Comparison of ENCODE assay signal across 20 cellular contexts in genomic region chr20:32003325-32003724, GRCh38. TPM values are rescaled to one million over a fixed set of nuclear protein-coding genes. Genes with fewer than 3 reads are reported as not detected.
DNase-seq lines count a peak whose midpoint lies in the region; ATAC-seq, FAIRE-seq and TF ChIP-seq lines count a peak whose summit lies in the region.
"Had no signal": no experiment of that assay in that cellular context is flagged by ENCODE, and none has a peak within 500 bp of the region (broad histone marks: within the 10 kb centered on the region; RNA-seq: fewer than 3 reads in every experiment).

No MANE protein-coding gene starts in this region.

- no peaks in the 10 kb centered on the region for H3K79me1 ChIP-seq in H1 (ENCODE audit: low read depth, low read length)

- no peaks in the 10 kb centered on the region for H3K9me3 Mint-ChIP-seq in stimulated activated effector memory CD8-positive, alpha-beta T cell treated with anti-CD3 and anti-CD28 coated beads, Interleukin-12 subunit alpha, Interleukin-12 subunit beta, amount 100 ng/mL, for 72 hours
- H3K9me3 Mint-ChIP-seq: CD4-positive, alpha-beta T cell; H9 had no signal

- H3K4me1 ChIP-seq in Panc1 (ENCODE audit: control insufficient read depth, insufficient read depth, low read length) (peaks cover 15% of the 10 kb centered on the region), H1 (replicated peaks in 1 of 4; ENCODE audit: control insufficient read depth in 3 of 4, insufficient read depth in 4 of 4, low read length in 3 of 4) (peaks cover 9 to 15% (median 14%) of the 10 kb centered on the region in 4 experiments)
- H3K4me1 ChIP-seq: A549, Caco-2 had no signal

- no peak overlapping the region for H2BK12ac ChIP-seq in H1 (ENCODE audit: low read depth, low read length)

- H2AK5ac ChIP-seq in H1 (ENCODE audit: low read depth, low read length): no peak overlapping the region

- H3K36me3 Mint-ChIP-seq in stimulated activated effector memory CD8-positive, alpha-beta T cell treated with anti-CD3 and anti-CD28 coated beads, Interleukin-12 subunit alpha, Interleukin-12 subunit beta, amount 100 ng/mL, for 72 hours: no peaks in the 10 kb centered on the region

- H3K27me3 ChIP-seq in Panc1 (ENCODE audit: control insufficient read depth, insufficient read depth, low read length) (no peaks in the 10 kb centered on the region), H1 (replicated peaks in 1 of 4; ENCODE audit: control insufficient read depth in 3 of 4, extremely low read depth in 1 of 4, insufficient read depth in 3 of 4, low read length in 3 of 4) (no peaks in the 10 kb centered on the region)

- H4K20me1 ChIP-seq in H1 (replicated peaks in 1 of 2; ENCODE audit: control insufficient read depth in 1 of 2, insufficient read depth in 2 of 2, low read length in 2 of 2): no peaks in the 10 kb centered on the region

- BruUV-seq in Panc1 (replicated peaks; lab: Mats Ljungman, UMichigan): no TSS peak

- no peak overlapping the region for H2BK120ac ChIP-seq in H1 (replicated peaks; ENCODE audit: low read depth, low read length)

- H3K18ac ChIP-seq in H1 (ENCODE audit: extremely low read depth, low read length): no peak overlapping the region

- no peaks in the 10 kb centered on the region; the same call in 1 of the 2 replicates for H3K23me2 ChIP-seq in H1 (ENCODE audit: low read depth, low read length)

- POLR2A ChIA-PET in HEK293T (lab: Yijun Ruan, JAX): no interaction called here
- POLR2A ChIA-PET in Panc1 (lab: Charles Lee): interaction anchor here (0.6 kb wide), 1 partner anchor 313 kb away, joined by 4 read pairs; no protein-coding TSS in a partner anchor
- POLR2A ChIA-PET in H1 (lab: Charles Lee; ENCODE audit: partially characterized antibody): no interaction called here

- TF ChIP-seq POLR2A in H1 (IDR thresholded peaks at IDR 0.05; ENCODE audit: control extremely low read depth in 1 of 2, low read depth in 2 of 2, low read length in 2 of 2): no peak

- H3K4ac ChIP-seq in H1 (replicated peaks; ENCODE audit: insufficient read length, low read depth, low read length): no peak overlapping the region

- H3K27ac ChIP-seq in Panc1 (ENCODE audit: low read length) (peak overlapping the region; percentile 24; the same call in 1 of the 2 replicates), H1 (ENCODE audit: low read depth, low read length) (no peak overlapping the region)
- H3K27ac ChIP-seq: A549, C4-2B, GM23248, HL-60, KMS-11 had no signal

- H3K4me3 ChIP-seq in Panc1 (ENCODE audit: low read depth in 2 of 2, low read length in 2 of 2): no peak overlapping the region
- no peak overlapping the region for H3K4me3 ChIP-seq in H1 (ENCODE audit: extremely low read depth in 1 of 4, insufficient read depth in 2 of 4, low read depth in 3 of 4, low read length in 4 of 4)
- H3K4me3 ChIP-seq: A549, GM23248 had no signal

- CTCF ChIA-PET in HEK293T (lab: Yijun Ruan, JAX): no interaction called here
- CTCF ChIA-PET in Panc1 (lab: Charles Lee): interaction anchor here (0.6 kb wide), 1 partner anchor 14 kb away, joined by 3 read pairs; no protein-coding TSS in a partner anchor
- CTCF ChIA-PET in H1 (lab: Charles Lee; ENCODE audit: partially characterized antibody): no interaction called here

- H2BK5ac ChIP-seq in H1 (ENCODE audit: low read depth, low read length): no peak overlapping the region

- H3K9me3 ChIP-seq in Panc1 (ENCODE audit: control insufficient read depth, insufficient read depth, low read depth, low read length) (no peaks in the 10 kb centered on the region), H1 (ENCODE audit: insufficient read depth in 2 of 2, low read depth in 1 of 2, low read length in 1 of 2) (no peaks in the 10 kb centered on the region)
- H3K9me3 ChIP-seq: A549, Caco-2 had no signal

- intact Hi-C loops in Panc1 (cut with micrococcal nuclease; ENCODE audit: unreplicated experiment): no loop called here

- no peak overlapping the region for H3K23ac ChIP-seq in H1 (ENCODE audit: insufficient read length)

- H3K4me3 Mint-ChIP-seq in stimulated activated effector memory CD8-positive, alpha-beta T cell treated with anti-CD3 and anti-CD28 coated beads, Interleukin-12 subunit alpha, Interleukin-12 subunit beta, amount 100 ng/mL, for 72 hours: no peak overlapping the region
- H3K4me3 Mint-ChIP-seq: CD4-positive, alpha-beta T cell; H9 had no signal

- no peak overlapping the region for H2AFZ ChIP-seq in H1 (ENCODE audit: low read length)
- H2AFZ ChIP-seq: GM23248 had no signal

- no peak for TF ChIP-seq CTCF in Panc1 (IDR thresholded peaks at IDR 0.05)
- TF ChIP-seq CTCF in H1 (IDR thresholded peaks at IDR 0.05; ENCODE audit: control extremely low read depth in 1 of 3, insufficient read depth in 1 of 3, low read depth in 1 of 3, low read length in 3 of 3): no peak

- H4K91ac ChIP-seq in H1 (replicated peaks; ENCODE audit: insufficient read length, low read length): no peak overlapping the region

- no peak for FAIRE-seq in H1 (lab: Jason Lieb, UNC)
- FAIRE-seq in HTR-8/SVneo (lab: Jason Lieb, UNC): no peak
- FAIRE-seq: A549, D721Med, G401.6, GM12892, GM18507 had no signal

- ATAC-seq in Panc1: no peak
- no peak for ATAC-seq in stimulated activated effector memory CD8-positive, alpha-beta T cell treated with anti-CD3 and anti-CD28 coated beads, Interleukin-12 subunit alpha, Interleukin-12 subunit beta, amount 100 ng/mL, for 72 hours
- ATAC-seq: A549 had no signal

- no peak overlapping the region for H3K9ac ChIP-seq in H1 (replicated peaks in 1 of 4; ENCODE audit: extremely low read depth in 1 of 4, low read depth in 3 of 4, low read length in 3 of 4)
- H3K9ac ChIP-seq: GM23248, KMS-11 had no signal

- H4K8ac ChIP-seq in H1 (ENCODE audit: extremely low read depth, insufficient read depth, low read length): no peak overlapping the region

- no peak overlapping the region for H2BK20ac ChIP-seq in H1 (ENCODE audit: low read length)

- H3K27ac Mint-ChIP-seq in stimulated activated effector memory CD8-positive, alpha-beta T cell treated with anti-CD3 and anti-CD28 coated beads, Interleukin-12 subunit alpha, Interleukin-12 subunit beta, amount 100 ng/mL, for 72 hours: no peak overlapping the region
- H3K27ac Mint-ChIP-seq: CD4-positive, alpha-beta T cell; H9 had no signal

- in situ Hi-C loops in Panc1 (cut with HindIII; ENCODE audit: low pct_unique_long_range_greater_than_20kb, low sequenced_read_pairs): no loop called here

- no peak overlapping the region for H3K4me2 ChIP-seq in H1 (ENCODE audit: insufficient read depth in 1 of 2, low read depth in 2 of 2, low read length in 2 of 2)
- H3K4me2 ChIP-seq: A549, KMS-11 had no signal

- no peak overlapping the region for H4K5ac ChIP-seq in H1 (ENCODE audit: insufficient read length, low read depth, low read length)

- no peak overlapping the region for H3K56ac ChIP-seq in H1 (replicated peaks; ENCODE audit: insufficient read length, low read depth, low read length)

- H2BK15ac ChIP-seq in H1 (ENCODE audit: low read length): no peak overlapping the region

- H3K36me3 ChIP-seq in Panc1 (ENCODE audit: control insufficient read depth, insufficient read depth, low read length) (no peaks in the 10 kb centered on the region), H1 (ENCODE audit: control insufficient read depth in 2 of 4, insufficient read depth in 4 of 4, low read length in 3 of 4) (no peaks in the 10 kb centered on the region)

- DNase-seq in HEK293T (ENCODE audit: extremely low spot score): no peak
- DNase-seq in Panc1 (ENCODE audit: low read depth, low spot score): no peak
- DNase-seq in H1 (ENCODE audit: low read depth in 1 of 2, low spot score in 2 of 2): no peak
- DNase-seq in HT-29 (ENCODE audit: low spot score): no peak
- DNase-seq in stimulated activated effector memory CD8-positive, alpha-beta T cell treated with anti-CD3 and anti-CD28 coated beads, Interleukin-12 subunit alpha, Interleukin-12 subunit beta, amount 100 ng/mL, for 72 hours (ENCODE audit: low spot score in 2 of 2): no peak
- no peak for DNase-seq in HTR-8/SVneo (ENCODE audit: insufficient read length, low spot score)
- DNase-seq: AML-193; Caco-2; CD4-positive, alpha-beta T cell; GM23248; H9 had no signal

- H3K4me1 Mint-ChIP-seq in stimulated activated effector memory CD8-positive, alpha-beta T cell treated with anti-CD3 and anti-CD28 coated beads, Interleukin-12 subunit alpha, Interleukin-12 subunit beta, amount 100 ng/mL, for 72 hours: no peaks in the 10 kb centered on the region

- no peak for TF ChIP-seq EP300 in H1 (IDR thresholded peaks at IDR 0.05; ENCODE audit: borderline replicate concordance in 1 of 2, low read depth in 2 of 2, low read length in 2 of 2)

- 87% methylated on average over 2 of the region's 2 CpGs; no CpG with 5 or more reads in 1 of the 2 experiments for WGBS in H1 (ENCODE audit: extremely low coverage in 1 of 2, insufficient coverage in 1 of 2, insufficient read length in 1 of 2, insufficient replicate concordance in 2 of 2, low coverage in 1 of 2, low lambda C conversion rate in 2 of 2, missing lambda C conversion rate in 1 of 2), 2 experiments

- no peaks in the 10 kb centered on the region for H3K79me2 ChIP-seq in H1 (ENCODE audit: control insufficient read depth in 1 of 2, insufficient read depth in 2 of 2, low read length in 2 of 2)

- TF ChIP-seq RAD21 in H1 (IDR thresholded peaks at IDR 0.05 in 1 of 2, conservative IDR thresholded peaks at IDR 0.05 in 1 of 2; ENCODE audit: low read depth in 2 of 2, low read length in 2 of 2): no peak

- no peak overlapping the region for H3K14ac ChIP-seq in H1 (ENCODE audit: insufficient read length)

RNA-seq across cellular contexts. Expression of gene CCM2L, which starts 6.9 kb away (rescaled TPM):
- total RNA-seq in Panc1 (2021; ENCODE audit: unreplicated experiment): 45.4 TPM
- 25.5 TPM for polyA plus RNA-seq in Panc1 (2012; ENCODE audit: insufficient read length)
- total RNA-seq in H1 (2021; fragmentation: NEBNext Ultra II Directional; extraction: Animal tissue kit (Norgen Biotek cat#: 25700)): 5.5 and 6.0 TPM in 2 replicates
- polyA plus RNA-seq in H1 (2011; rRNA removed): 15.8 and 23.1 TPM in 2 replicates
- polyA plus RNA-seq in H1 (2011; cell fraction: cytosol; rRNA removed): 16.4 TPM
- 18.8 TPM for polyA plus RNA-seq in H1 (2011; cell fraction: nucleus; rRNA removed)
- polyA plus RNA-seq in H1 (2012, experiment 1 of 2): 6.0 to 15.5 TPM (median 12.7 TPM) in 4 replicates
- polyA plus RNA-seq in H1 (2012, experiment 2 of 2): 11.1 TPM
- 4.5 TPM for polyA plus RNA-seq in H1 (2013, experiment 1 of 2)
- 3.6 TPM for polyA plus RNA-seq in H1 (2013, experiment 2 of 2)
- 9.2 and 11.2 TPM in 2 replicates for polyA minus RNA-seq in H1 (2011; rRNA and poly(A)+ RNA removed)
- polyA minus RNA-seq in H1 (2011; cell fraction: cytosol; rRNA and poly(A)+ RNA removed): 9.8 TPM
- 9.6 TPM for polyA minus RNA-seq in H1 (2011; cell fraction: nucleus; rRNA and poly(A)+ RNA removed)
- 0.13 TPM in 1 of 2 replicates, not detected in the other for total RNA-seq in HT-29 (2014; rRNA removed; shearing (Covaris generic))
- total RNA-seq: CD4-positive, alpha-beta T cell; GM23248 had no signal
- polyA plus RNA-seq: BJ, GM23248 had no signal

RNA-seq across cellular contexts. Expression of gene XKR7, which starts 35.4 kb away (rescaled TPM):
- total RNA-seq in Panc1 (2021; ENCODE audit: unreplicated experiment): 6.2 TPM
- polyA plus RNA-seq in Panc1 (2012; ENCODE audit: insufficient read length): 2.8 TPM
- total RNA-seq in H1 (2021; fragmentation: NEBNext Ultra II Directional; extraction: Animal tissue kit (Norgen Biotek cat#: 25700)): 1.8 and 2.4 TPM in 2 replicates
- polyA plus RNA-seq in H1 (2011; rRNA removed): 2.4 TPM in 2 replicates
- 1.5 TPM for polyA plus RNA-seq in H1 (2011; cell fraction: cytosol; rRNA removed)
- 2.9 TPM for polyA plus RNA-seq in H1 (2011; cell fraction: nucleus; rRNA removed)
- polyA plus RNA-seq in H1 (2012, experiment 1 of 2): 2.4 to 3.7 TPM (median 3.0 TPM) in 4 replicates
- 2.2 TPM for polyA plus RNA-seq in H1 (2012, experiment 2 of 2)
- polyA plus RNA-seq in H1 (2013, experiment 1 of 2): 2.1 TPM
- 2.3 TPM for polyA plus RNA-seq in H1 (2013, experiment 2 of 2)
- 3.7 and 3.9 TPM in 2 replicates for polyA minus RNA-seq in H1 (2011; rRNA and poly(A)+ RNA removed)
- polyA minus RNA-seq in H1 (2011; cell fraction: cytosol; rRNA and poly(A)+ RNA removed): 2.3 TPM
- 2.4 TPM for polyA minus RNA-seq in H1 (2011; cell fraction: nucleus; rRNA and poly(A)+ RNA removed)
- total RNA-seq in HT-29 (2014; rRNA removed; shearing (Covaris generic)): not detected in 2 replicates
- total RNA-seq: Caco-2; CD4-positive, alpha-beta T cell; GM23248 had no signal
- polyA plus RNA-seq: GM23248 had no signal

RNA-seq across cellular contexts. Expression of gene HCK, which starts 48.7 kb away (rescaled TPM):
- total RNA-seq in Panc1 (2021; ENCODE audit: unreplicated experiment): 0.98 TPM
- 1.1 TPM for polyA plus RNA-seq in Panc1 (2012; ENCODE audit: insufficient read length)
- total RNA-seq in H1 (2021; fragmentation: NEBNext Ultra II Directional; extraction: Animal tissue kit (Norgen Biotek cat#: 25700)): 0.37 and 0.82 TPM in 2 replicates
- polyA plus RNA-seq in H1 (2011; rRNA removed): 4.3 and 4.4 TPM in 2 replicates
- 4.6 TPM for polyA plus RNA-seq in H1 (2011; cell fraction: cytosol; rRNA removed)
- 4.5 TPM for polyA plus RNA-seq in H1 (2011; cell fraction: nucleus; rRNA removed)
- 3.0 to 5.6 TPM (median 4.3 TPM) in 4 replicates for polyA plus RNA-seq in H1 (2012, experiment 1 of 2)
- 3.6 TPM for polyA plus RNA-seq in H1 (2012, experiment 2 of 2)
- polyA plus RNA-seq in H1 (2013, experiment 1 of 2): 0.30 TPM
- polyA plus RNA-seq in H1 (2013, experiment 2 of 2): 0.37 TPM
- polyA minus RNA-seq in H1 (2011; rRNA and poly(A)+ RNA removed): 3.5 and 4.4 TPM in 2 replicates
- polyA minus RNA-seq in H1 (2011; cell fraction: cytosol; rRNA and poly(A)+ RNA removed): 2.6 TPM
- 1.6 TPM for polyA minus RNA-seq in H1 (2011; cell fraction: nucleus; rRNA and poly(A)+ RNA removed)
- total RNA-seq in HT-29 (2014; rRNA removed; shearing (Covaris generic)): not detected in 2 replicates
- total RNA-seq: Caco-2, GM23248 had no signal
- polyA plus RNA-seq: GM23248 had no signal

RNA-seq across cellular contexts. Expression of gene PDRG1, which starts 51.5 kb away (rescaled TPM):
- total RNA-seq in Panc1 (2021; ENCODE audit: unreplicated experiment): 48.2 TPM
- 43.6 TPM for polyA plus RNA-seq in Panc1 (2012; ENCODE audit: insufficient read length)
- 14.2 and 14.5 TPM in 2 replicates for total RNA-seq in H1 (2021; fragmentation: NEBNext Ultra II Directional; extraction: Animal tissue kit (Norgen Biotek cat#: 25700))
- 20.1 and 20.8 TPM in 2 replicates for polyA plus RNA-seq in H1 (2011; rRNA removed)
- 26.4 TPM for polyA plus RNA-seq in H1 (2011; cell fraction: cytosol; rRNA removed)
- polyA plus RNA-seq in H1 (2011; cell fraction: nucleus; rRNA removed): 15.8 TPM
- polyA plus RNA-seq in H1 (2012, experiment 1 of 2): 25.2 to 36.8 TPM (median 30.7 TPM) in 4 replicates
- 22.0 TPM for polyA plus RNA-seq in H1 (2012, experiment 2 of 2)
- polyA plus RNA-seq in H1 (2013, experiment 1 of 2): 10.7 TPM
- polyA plus RNA-seq in H1 (2013, experiment 2 of 2): 11.2 TPM
- polyA minus RNA-seq in H1 (2011; rRNA and poly(A)+ RNA removed): 6.0 and 7.3 TPM in 2 replicates
- polyA minus RNA-seq in H1 (2011; cell fraction: cytosol; rRNA and poly(A)+ RNA removed): 8.3 TPM
- 5.7 TPM for polyA minus RNA-seq in H1 (2011; cell fraction: nucleus; rRNA and poly(A)+ RNA removed)
- total RNA-seq in HT-29 (2014; rRNA removed; shearing (Covaris generic)): 10.7 and 13.3 TPM in 2 replicates
